ENCODE assay signal across 8 cellular contexts in the genomic region with DNA sequence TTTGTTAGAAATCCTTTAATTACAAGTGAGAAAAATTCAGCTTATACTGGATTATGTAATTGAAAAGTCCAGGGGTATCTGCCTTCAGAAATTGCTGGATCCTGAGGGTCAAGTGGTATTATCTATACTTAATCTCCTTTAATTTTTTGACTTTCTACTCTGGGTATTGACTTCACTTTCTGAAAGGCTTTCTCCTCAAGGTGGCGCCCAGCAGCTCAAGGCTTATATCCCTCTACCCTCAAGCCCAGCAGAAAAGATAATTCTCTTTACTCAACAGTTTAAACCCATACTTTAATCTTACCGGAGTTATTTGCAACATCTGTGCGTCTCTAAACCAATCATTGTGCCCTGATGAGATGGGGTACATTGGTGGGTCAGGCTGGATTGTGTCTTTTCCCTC.
DNase-seq lines count a peak whose midpoint lies in the region; ATAC-seq, FAIRE-seq and TF ChIP-seq lines count a peak whose summit lies in the region.

No MANE protein-coding gene starts in this region.

- POLR2A ChIA-PET in activated CD4-positive, alpha-beta T cell treated with anti-CD3 and anti-CD28 coated beads for 36 hours (lab: Charles Lee) = no interaction called here

- H3K36me3 Mint-ChIP-seq in activated CD4-positive, alpha-beta T cell treated with anti-CD3 and anti-CD28 coated beads for 36 hours (ENCODE audit: low read depth) = no peaks in the 10 kb centered on the region
- H3K36me3 Mint-ChIP-seq in activated CD4-positive, alpha-beta T cell treated with anti-CD3 and anti-CD28 coated beads, Interleukin-2, amount 10 ng/mL, durations not matched to agents 24 days and 14 days (ENCODE audit: low read depth) = no peaks in the 10 kb centered on the region
- no peaks in the 10 kb centered on the region for H3K36me3 Mint-ChIP-seq in progenitor cell of endocrine pancreas (ENCODE audit: insufficient read depth)

- H3K4me3 ChIP-seq in bronchial epithelial cell (ENCODE audit: low read depth, low read length) = no peak overlapping the region

- H3K27ac Mint-ChIP-seq in activated CD4-positive, alpha-beta T cell treated with anti-CD3 and anti-CD28 coated beads for 36 hours = no peak overlapping the region
- H3K27ac Mint-ChIP-seq in activated CD4-positive, alpha-beta T cell treated with anti-CD3 and anti-CD28 coated beads, Interleukin-2, amount 10 ng/mL, durations not matched to agents 24 days and 14 days = no peak overlapping the region
- no peak overlapping the region for H3K27ac Mint-ChIP-seq in progenitor cell of endocrine pancreas

- no peaks in the 10 kb centered on the region for H3K4me1 Mint-ChIP-seq in activated CD4-positive, alpha-beta T cell treated with anti-CD3 and anti-CD28 coated beads for 36 hours
- H3K4me1 Mint-ChIP-seq in activated CD4-positive, alpha-beta T cell treated with anti-CD3 and anti-CD28 coated beads, Interleukin-2, amount 10 ng/mL, durations not matched to agents 24 days and 14 days = peaks cover 2% of the 10 kb centered on the region
- H3K4me1 Mint-ChIP-seq in progenitor cell of endocrine pancreas (ENCODE audit: low read depth) = peaks cover 7% of the 10 kb centered on the region

- H3K36me3 ChIP-seq in bronchial epithelial cell (ENCODE audit: control insufficient read depth, insufficient read depth, low read length) = no peaks in the 10 kb centered on the region

- intact Hi-C loops in activated CD4-positive, alpha-beta T cell treated with anti-CD3 and anti-CD28 coated beads for 36 hours (cut with DNase I, micrococcal nuclease) = loop anchor here (2.0 to 5.0 kb wide), 4 partner anchors 172 to 669 kb away; no protein-coding TSS in a partner anchor
- intact Hi-C loops in activated CD4-positive, alpha-beta T cell treated with anti-CD3 and anti-CD28 coated beads, Interleukin-2, amount 10 ng/mL, durations not matched to agents 24 days and 14 days (cut with micrococcal nuclease) = loop anchor here (1.0 kb wide), 1 partner anchor 172 kb away; no protein-coding TSS in a partner anchor

- peak; percentile 38 for DNase-seq in activated CD4-positive, alpha-beta T cell treated with anti-CD3 and anti-CD28 coated beads for 36 hours
- no peak for DNase-seq in activated CD4-positive, alpha-beta T cell treated with anti-CD3 and anti-CD28 coated beads, Interleukin-2, amount 10 ng/mL, durations not matched to agents 24 days and 14 days
- DNase-seq in M059J (ENCODE audit: low read depth) (peak; percentile 17), bronchial epithelial cell (ENCODE audit: low read depth) (peak; percentile 23), progenitor cell of endocrine pancreas (ENCODE audit: low spot score, unreplicated experiment) (no peak), NCI-H1048 (lab: John Stamatoyannopoulos, UW) (no peak)
- DNase-seq in stimulated activated naive CD4-positive, alpha-beta T cell (lab: John Stamatoyannopoulos, UW) = no peak

- TF ChIP-seq CTCF in bronchial epithelial cell (IDR thresholded peaks at IDR 0.05; ENCODE audit: insufficient read depth, low read length, severe bottlenecking) (peak; percentile 41), progenitor cell of endocrine pancreas (IDR thresholded peaks at IDR 0.05; ENCODE audit: unreplicated experiment) (peak; percentile 51)

- no peak for FAIRE-seq in bronchial epithelial cell (lab: Jason Lieb, UNC)

- H3K4me3 Mint-ChIP-seq in activated CD4-positive, alpha-beta T cell treated with anti-CD3 and anti-CD28 coated beads for 36 hours = no peak overlapping the region
- H3K4me3 Mint-ChIP-seq in activated CD4-positive, alpha-beta T cell treated with anti-CD3 and anti-CD28 coated beads, Interleukin-2, amount 10 ng/mL, durations not matched to agents 24 days and 14 days = no peak overlapping the region
- no peak overlapping the region for H3K4me3 Mint-ChIP-seq in progenitor cell of endocrine pancreas (ENCODE audit: low read depth)

- H3K27me3 Mint-ChIP-seq in activated CD4-positive, alpha-beta T cell treated with anti-CD3 and anti-CD28 coated beads for 36 hours = peaks cover 4% of the 10 kb centered on the region
- no peaks in the 10 kb centered on the region for H3K27me3 Mint-ChIP-seq in activated CD4-positive, alpha-beta T cell treated with anti-CD3 and anti-CD28 coated beads, Interleukin-2, amount 10 ng/mL, durations not matched to agents 24 days and 14 days
- no peaks in the 10 kb centered on the region for H3K27me3 Mint-ChIP-seq in progenitor cell of endocrine pancreas

- no peaks in the 10 kb centered on the region for H3K27me3 ChIP-seq in bronchial epithelial cell (ENCODE audit: control insufficient read depth, insufficient read depth, low read length)

- H3K9me3 Mint-ChIP-seq in activated CD4-positive, alpha-beta T cell treated with anti-CD3 and anti-CD28 coated beads for 36 hours (ENCODE audit: low read depth) = no peaks in the 10 kb centered on the region
- H3K9me3 Mint-ChIP-seq in activated CD4-positive, alpha-beta T cell treated with anti-CD3 and anti-CD28 coated beads, Interleukin-2, amount 10 ng/mL, durations not matched to agents 24 days and 14 days = no peaks in the 10 kb centered on the region
- H3K9me3 Mint-ChIP-seq in progenitor cell of endocrine pancreas (ENCODE audit: low read depth) = no peaks in the 10 kb centered on the region

- CTCF ChIA-PET in activated CD4-positive, alpha-beta T cell treated with anti-CD3 and anti-CD28 coated beads for 36 hours (lab: Charles Lee) = interaction anchor here (0.6 to 2.4 kb wide), 16 partner anchors 10 to 492 kb away, joined by 3 to 18 read pairs (median 4); a partner anchor contains a TSS

- ATAC-seq in activated CD4-positive, alpha-beta T cell treated with anti-CD3 and anti-CD28 coated beads for 36 hours = no peak
- ATAC-seq in GM21576 (IDR thresholded peaks at IDR 0.05; ENCODE audit: unreplicated experiment) = no peak

Comparison
In these comparisons a context has a peak if more than half of its experiments do, and no peak if none do; other contexts are left out.
1. DNase-seq: peak in activated CD4-positive, alpha-beta T cell treated with anti-CD3 and anti-CD28 coated beads for 36 hours (single experiment), M059J (single experiment) and bronchial epithelial cell (single experiment); none in activated CD4-positive, alpha-beta T cell treated with anti-CD3 and anti-CD28 coated beads, Interleukin-2, amount 10 ng/mL, durations not matched to agents 24 days and 14 days (single experiment), progenitor cell of endocrine pancreas (single experiment), NCI-H1048 (single experiment) and stimulated activated naive CD4-positive, alpha-beta T cell (0 of 6).